Comparison of ENCODE assay signal across 8 cellular contexts in the genomic region with DNA sequence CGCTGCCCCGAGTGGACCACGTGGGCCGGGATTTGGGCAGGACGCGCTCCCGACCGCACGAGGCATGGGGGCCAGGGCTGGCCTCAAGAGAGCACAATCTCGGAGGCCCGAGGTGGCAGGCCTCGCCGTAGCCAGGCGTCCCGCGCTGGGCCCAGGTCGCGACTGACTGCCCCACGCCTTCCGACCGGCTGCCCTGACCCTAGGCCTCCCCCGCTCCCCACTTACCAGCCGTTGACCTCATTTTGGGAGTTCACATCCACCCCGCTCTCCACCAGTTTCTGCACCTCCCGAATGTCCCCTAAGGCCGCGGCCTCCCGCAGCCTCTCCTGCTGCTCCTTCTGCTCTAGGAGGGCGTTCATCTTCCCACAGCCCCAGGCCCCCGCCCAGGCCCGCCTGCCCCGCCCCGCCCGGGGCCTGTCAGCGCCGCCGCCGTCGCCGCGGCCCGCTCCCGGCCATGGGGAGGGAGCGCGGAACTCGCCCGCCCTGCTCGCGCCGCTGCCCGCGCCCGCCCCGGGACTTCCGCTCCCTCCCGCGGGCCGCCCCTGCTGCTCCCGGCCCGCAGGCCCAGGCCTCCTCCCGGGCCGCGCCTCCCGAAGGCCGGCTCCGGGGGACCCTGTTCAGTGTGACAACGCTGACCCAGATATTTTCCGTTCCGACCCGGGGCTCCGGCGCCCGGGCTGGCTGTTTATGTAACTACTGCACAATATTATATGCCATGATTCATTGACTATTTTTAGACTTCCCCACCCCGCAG.
DNase-seq lines count a peak whose midpoint lies in the region; ATAC-seq and TF ChIP-seq lines count a peak whose summit lies in the region.

A gene with protein sequence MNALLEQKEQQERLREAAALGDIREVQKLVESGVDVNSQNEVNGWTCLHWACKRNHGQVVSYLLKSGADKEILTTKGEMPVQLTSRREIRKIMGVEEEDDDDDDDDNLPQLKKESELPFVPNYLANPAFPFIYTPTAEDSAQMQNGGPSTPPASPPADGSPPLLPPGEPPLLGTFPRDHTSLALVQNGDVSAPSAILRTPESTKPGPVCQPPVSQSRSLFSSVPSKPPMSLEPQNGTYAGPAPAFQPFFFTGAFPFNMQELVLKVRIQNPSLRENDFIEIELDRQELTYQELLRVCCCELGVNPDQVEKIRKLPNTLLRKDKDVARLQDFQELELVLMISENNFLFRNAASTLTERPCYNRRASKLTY (minus strand): TSS at position 619 of the 754 bp plus-strand sequence. CDS start 260 bp downstream, at position 359.

- TF ChIP-seq CTCF in retinal pigment epithelial cell (conservative IDR thresholded peaks at IDR 0.05; ENCODE audit: low read depth, low read length): no peak

- H3K4me3 ChIP-seq in retinal pigment epithelial cell (ENCODE audit: low read length): peak within 1 kb of the TSS; percentile 82

- ATAC-seq in GM18517 (IDR thresholded peaks at IDR 0.05; ENCODE audit: unreplicated experiment) (peak; percentile 77), HG03039 (IDR thresholded peaks at IDR 0.05; ENCODE audit: unreplicated experiment) (peak; percentile 84)

- peak; percentile 92 to 95 for DNase-seq in NCI-H2081 (lab: John Stamatoyannopoulos, UW)
- DNase-seq in T1000 (lab: John Stamatoyannopoulos, UW): peak; percentile 89
- DNase-seq in astrocyte of the hippocampus (ENCODE audit: low read depth, low spot score): peak; percentile 96
- peak; percentile 83 to 94 for DNase-seq in hippocampal formation (lab: John Stamatoyannopoulos, UW)
- DNase-seq in retinal pigment epithelial cell (ENCODE audit: low read depth): peak; percentile 58
- DNase-seq in cortex of kidney (lab: John Stamatoyannopoulos, UW): no peak
